Comparison of ENCODE assay signal across 1 cellular context in genomic region chr20:7161690-7162089, GRCh38.
TF ChIP-seq lines count a peak whose summit lies in the region.

No MANE protein-coding gene starts in this region.

TF ChIP-seq in HepG2, 621 proteins besides CTCF, POLR2A, EP300 and RAD21 (continued from another document):
- no peak for TF ChIP-seq GMEB2 (CRISPR knock-in tag; IDR thresholded peaks at IDR 0.05; ENCODE audit: low read depth)
- TF ChIP-seq NFATC3 (CRISPR knock-in tag; IDR thresholded peaks at IDR 0.05), result no peak
